ENCODE assay signal across 8 cellular contexts in genomic region chr20:1897965-1898464, GRCh38. TPM values are rescaled to one million over a fixed set of nuclear protein-coding genes. Genes with fewer than 3 reads are reported as not detected.
DNase-seq lines count a peak whose midpoint lies in the region; ATAC-seq and TF ChIP-seq lines count a peak whose summit lies in the region.

No MANE protein-coding gene starts in this region.

- H3K27ac Mint-ChIP-seq in immature natural killer cell: no peak overlapping the region

- H3K9me3 Mint-ChIP-seq in immature natural killer cell: no peaks in the 10 kb centered on the region

- H3K4me1 ChIP-seq in adrenal gland (replicated peaks in 1 of 2) (peaks cover 12 to 58% of the 10 kb centered on the region in 2 donors), thyroid gland (peaks cover 11% of the 10 kb centered on the region in 2 donors)

- H3K27ac ChIP-seq in adrenal gland (peak overlapping the region; percentile 26 to 99 (median 69)), thyroid gland (peak overlapping the region in 1 of 3 donors; percentile 46)

- peak in 6 of 7 donors; percentile 53 to 78 (median 72) for DNase-seq in adrenal gland
- no peak for DNase-seq in sciatic nerve (ENCODE audit: low spot score)
- no peak for DNase-seq in immature natural killer cell
- DNase-seq in thyroid gland: no peak
- DNase-seq in NK-92 (lab: John Stamatoyannopoulos, UW; ENCODE audit: unreplicated experiment): no peak
- DNase-seq in D341Med (ENCODE audit: low spot score): no peak

- H3K27me3 Mint-ChIP-seq in immature natural killer cell (ENCODE audit: low read depth in 3 of 3): peaks cover 2 to 17% (median 12%) of the 10 kb centered on the region in 3 donors

- H3K9me3 ChIP-seq in adrenal gland (replicated peaks in 1 of 3) (no peaks in the 10 kb centered on the region), thyroid gland (no peaks in the 10 kb centered on the region)

- no peak for TF ChIP-seq POLR2A in adrenal gland (IDR thresholded peaks at IDR 0.05)
- TF ChIP-seq POLR2A in thyroid gland (IDR thresholded peaks at IDR 0.05): no peak

- H3K27me3 ChIP-seq in adrenal gland (no peaks in the 10 kb centered on the region), thyroid gland (no peaks in the 10 kb centered on the region)

- H3K36me3 Mint-ChIP-seq in immature natural killer cell: no peaks in the 10 kb centered on the region

- H3K4me3 Mint-ChIP-seq in immature natural killer cell: no peak overlapping the region

- H3K4me1 Mint-ChIP-seq in immature natural killer cell: peaks cover 0 to 4% of the 10 kb centered on the region in 2 donors

- ATAC-seq in GM18909 (IDR thresholded peaks at IDR 0.05; ENCODE audit: poor library complexity, unreplicated experiment) (peak; percentile 66), HG03039 (IDR thresholded peaks at IDR 0.05; ENCODE audit: unreplicated experiment) (peak; percentile 45), sciatic nerve (peak; percentile 12)

- H3K36me3 ChIP-seq in adrenal gland (replicated peaks in 1 of 2): no peaks in the 10 kb centered on the region
- no peaks in the 10 kb centered on the region for H3K36me3 ChIP-seq in thyroid gland

- 29 to 44% (median 31%) methylated on average over 9 to 11 of the region's 11 CpGs for WGBS in adrenal gland, 4 donors
- 67 to 81% methylated on average over 11 of the region's 11 CpGs for WGBS in thyroid gland, 2 donors

- intact Hi-C loops in adrenal gland (cut with DNase I): loop anchor here in 1 of 2 donors (10.0 kb wide), 1 partner anchor 47 kb away; no protein-coding TSS in a partner anchor
- intact Hi-C loops in sciatic nerve (cut with DNase I): no loop called here
- intact Hi-C loops in thyroid gland (cut with DNase I): no loop called here

- no peak for TF ChIP-seq CTCF in adrenal gland (IDR thresholded peaks at IDR 0.05)
- TF ChIP-seq CTCF in thyroid gland (IDR thresholded peaks at IDR 0.05): no peak

- H3K4me3 ChIP-seq in adrenal gland (no peak overlapping the region), thyroid gland (replicated peaks in 1 of 3) (no peak overlapping the region)

RNA-seq across cellular contexts. Expression of gene SIRPA, which starts 2.8 kb away (rescaled TPM):
- total RNA-seq in adrenal gland (100 to 1,000 TPM in 1 of 8 donors, 10 to 100 TPM in 7; 48.9 to 102 (median 73.1) TPM), sciatic nerve (55.5 TPM), thyroid gland (10 to 100 TPM; 14.1 to 35.1 (median 25.4) TPM)
- polyA plus RNA-seq in adrenal gland (10 to 100 TPM; 32.3 to 81.8 (median 40.4) TPM), immature natural killer cell (under 1 TPM in 2 of 3 donors, not detected in 1; 0.29 to 0.39 TPM)

Comparison
In these comparisons a context has a peak if more than half of its experiments do, and no peak if none do; other contexts are left out.
1. ATAC-seq: peak in every context shown above with its lines; median percentile 66 in GM18909; 45 in HG03039; 12 in sciatic nerve.
2. DNase-seq: peak in adrenal gland (6 of 7); none in sciatic nerve (single experiment), immature natural killer cell (0 of 3), thyroid gland (0 of 2), NK-92 (single experiment) and D341Med (single experiment).